In genomic region chr17:39464639-39465181, GRCh38 we compare ENCODE assay signal across 8 cellular contexts. TPM values are rescaled to one million over a fixed set of nuclear protein-coding genes. Genes with fewer than 3 reads are reported as not detected.
DNase-seq lines count a peak whose midpoint lies in the region; ATAC-seq and TF ChIP-seq lines count a peak whose summit lies in the region.
"Not testable (repeated sequence)": the region's sequence is repeated elsewhere in the genome, so short reads cannot be mapped to it uniquely, and the experiment has no call there.

No MANE protein-coding gene starts in this region.

- H3K9ac ChIP-seq in duodenal mucosa (ENCODE audit: low read depth in 1 of 2, low read length in 2 of 2) = not testable (repeated sequence)

- H3K4me3 ChIP-seq in BE2C (ENCODE audit: low read depth, low read length) (peak overlapping the region; percentile 87), HL-60 (replicated peaks; ENCODE audit: insufficient read depth, low read length) (peak overlapping the region; percentile 81), duodenal mucosa (ENCODE audit: low read depth in 1 of 2, low read length in 2 of 2) (peak overlapping the region; percentile 11 to 92), right cardiac atrium (ENCODE audit: low read length) (peak overlapping the region; percentile 3)

- not testable (repeated sequence) for H3K4me1 ChIP-seq in BE2C; right cardiac atrium (ENCODE audit: control insufficient read depth, insufficient read depth, low read length)
- H3K4me1 ChIP-seq in duodenal mucosa (ENCODE audit: control insufficient read depth in 1 of 2, insufficient read depth in 2 of 2, low read length in 2 of 2) = peaks cover 10 to 30% of the 10 kb centered on the region in 2 donors

- not testable (repeated sequence) for DNase-seq in BE2C; HL-60 (ENCODE audit: low read depth in 1 of 2, low spot score in 1 of 2); right cardiac atrium; nephron progenitor cell

- not testable (repeated sequence) for H3K27ac Mint-ChIP-seq in T-helper 1 cell treated with Interleukin-12 subunit alpha and Interleukin-12 subunit beta and Interleukin-4 antibody, amounts not matched to agents 30 μg/mL and 1 μg/mL, for 36 hours; activated naive CD4-positive, alpha-beta T cell treated with anti-CD3 and anti-CD28 coated beads, Interleukin-2, amount 50 U/mL, for 24 hours; nephron progenitor cell
- H3K27ac Mint-ChIP-seq in stimulated activated memory B cell treated with anti-CD40 and anti-IgM and Interleukin-4, amounts not matched to agents 10 μg/mL and 1 μg/mL and 100 μg/mL, for 72 hours = peak overlapping the region; percentile 19

- H3K4me3 Mint-ChIP-seq in T-helper 1 cell treated with Interleukin-12 subunit alpha and Interleukin-12 subunit beta and Interleukin-4 antibody, amounts not matched to agents 30 μg/mL and 1 μg/mL, for 36 hours = peak overlapping the region; percentile 95
- peak overlapping the region; percentile 91 for H3K4me3 Mint-ChIP-seq in activated naive CD4-positive, alpha-beta T cell treated with anti-CD3 and anti-CD28 coated beads, Interleukin-2, amount 50 U/mL, for 24 hours
- peak overlapping the region; percentile 98 for H3K4me3 Mint-ChIP-seq in nephron progenitor cell
- H3K4me3 Mint-ChIP-seq in stimulated activated memory B cell treated with anti-CD40 and anti-IgM and Interleukin-4, amounts not matched to agents 10 μg/mL and 1 μg/mL and 100 μg/mL, for 72 hours = peak overlapping the region; percentile 91

- WGBS in right cardiac atrium = 89% methylated on average over 11 of the region's 11 CpGs

- H3K36me3 ChIP-seq in BE2C = peaks cover 10% of the 10 kb centered on the region
- peaks cover 0 to 12% of the 10 kb centered on the region in 2 donors for H3K36me3 ChIP-seq in duodenal mucosa (ENCODE audit: control insufficient read depth in 1 of 2, insufficient read depth in 2 of 2, low read length in 2 of 2)

- not testable (repeated sequence) for H3K9me3 Mint-ChIP-seq in T-helper 1 cell treated with Interleukin-12 subunit alpha and Interleukin-12 subunit beta and Interleukin-4 antibody, amounts not matched to agents 30 μg/mL and 1 μg/mL, for 36 hours; activated naive CD4-positive, alpha-beta T cell treated with anti-CD3 and anti-CD28 coated beads, Interleukin-2, amount 50 U/mL, for 24 hours; nephron progenitor cell; stimulated activated memory B cell treated with anti-CD40 and anti-IgM and Interleukin-4, amounts not matched to agents 10 μg/mL and 1 μg/mL and 100 μg/mL, for 72 hours

- H3K36me3 Mint-ChIP-seq in T-helper 1 cell treated with Interleukin-12 subunit alpha and Interleukin-12 subunit beta and Interleukin-4 antibody, amounts not matched to agents 30 μg/mL and 1 μg/mL, for 36 hours (ENCODE audit: low read depth) = peaks cover 27% of the 10 kb centered on the region
- H3K36me3 Mint-ChIP-seq in activated naive CD4-positive, alpha-beta T cell treated with anti-CD3 and anti-CD28 coated beads, Interleukin-2, amount 50 U/mL, for 24 hours = not testable (repeated sequence)
- peaks cover 39% of the 10 kb centered on the region for H3K36me3 Mint-ChIP-seq in nephron progenitor cell (ENCODE audit: low read depth)
- peaks cover 11% of the 10 kb centered on the region for H3K36me3 Mint-ChIP-seq in stimulated activated memory B cell treated with anti-CD40 and anti-IgM and Interleukin-4, amounts not matched to agents 10 μg/mL and 1 μg/mL and 100 μg/mL, for 72 hours

- H3K27ac ChIP-seq in HL-60 (replicated peaks); duodenal mucosa (ENCODE audit: low read depth, low read length); right cardiac atrium (ENCODE audit: low read length): not testable (repeated sequence)

- H3K9me3 ChIP-seq in BE2C; duodenal mucosa (ENCODE audit: control insufficient read depth in 1 of 2, low read length in 2 of 2); right cardiac atrium (ENCODE audit: control insufficient read depth, low read length): not testable (repeated sequence)

- intact Hi-C loops in right cardiac atrium (cut with DNase I) = not testable (repeated sequence)

- H3K27me3 Mint-ChIP-seq in T-helper 1 cell treated with Interleukin-12 subunit alpha and Interleukin-12 subunit beta and Interleukin-4 antibody, amounts not matched to agents 30 μg/mL and 1 μg/mL, for 36 hours (ENCODE audit: low read depth); activated naive CD4-positive, alpha-beta T cell treated with anti-CD3 and anti-CD28 coated beads, Interleukin-2, amount 50 U/mL, for 24 hours; stimulated activated memory B cell treated with anti-CD40 and anti-IgM and Interleukin-4, amounts not matched to agents 10 μg/mL and 1 μg/mL and 100 μg/mL, for 72 hours: not testable (repeated sequence)
- H3K27me3 Mint-ChIP-seq in nephron progenitor cell (ENCODE audit: low read depth, poor library complexity) = peaks cover 12% of the 10 kb centered on the region

- ATAC-seq in right cardiac atrium; stimulated activated memory B cell treated with anti-CD40 and anti-IgM and Interleukin-4, amounts not matched to agents 10 μg/mL and 1 μg/mL and 100 μg/mL, for 72 hours: not testable (repeated sequence)

- H3K27me3 ChIP-seq in BE2C; HL-60 (ENCODE audit: insufficient read depth, poor library complexity, severe bottlenecking); duodenal mucosa (ENCODE audit: control insufficient read depth in 1 of 2, insufficient read depth in 2 of 2, low read length in 2 of 2); right cardiac atrium (ENCODE audit: control insufficient read depth, insufficient read depth): not testable (repeated sequence)

- TF ChIP-seq CTCF in BE2C (IDR thresholded peaks at IDR 0.05; ENCODE audit: low read depth, low read length); HL-60 (IDR thresholded peaks at IDR 0.05; ENCODE audit: insufficient read depth, low read length); nephron progenitor cell (IDR thresholded peaks at IDR 0.05): not testable (repeated sequence)

- peaks cover 42% of the 10 kb centered on the region for H3K4me1 Mint-ChIP-seq in T-helper 1 cell treated with Interleukin-12 subunit alpha and Interleukin-12 subunit beta and Interleukin-4 antibody, amounts not matched to agents 30 μg/mL and 1 μg/mL, for 36 hours (ENCODE audit: low read depth)
- H3K4me1 Mint-ChIP-seq in activated naive CD4-positive, alpha-beta T cell treated with anti-CD3 and anti-CD28 coated beads, Interleukin-2, amount 50 U/mL, for 24 hours = peaks cover 41% of the 10 kb centered on the region
- peaks cover 30% of the 10 kb centered on the region for H3K4me1 Mint-ChIP-seq in nephron progenitor cell
- H3K4me1 Mint-ChIP-seq in stimulated activated memory B cell treated with anti-CD40 and anti-IgM and Interleukin-4, amounts not matched to agents 10 μg/mL and 1 μg/mL and 100 μg/mL, for 72 hours = peaks cover 50% of the 10 kb centered on the region

RNA-seq across cellular contexts. Expression of gene CDK12, which starts 3.4 kb away (rescaled TPM):
- polyA plus RNA-seq in BE2C (2012; ENCODE audit: insufficient read depth, insufficient read length, low read depth) = 52.2 TPM
- 10 to 100 TPM; 24.9 to 27.9 (median 25.9) TPM for total RNA-seq in right cardiac atrium
- polyA plus RNA-seq in right cardiac atrium = 8.2 TPM

RNA-seq across cellular contexts. Expression of gene MED1, which starts 13.6 kb away (rescaled TPM):
- polyA plus RNA-seq in BE2C (2012; ENCODE audit: insufficient read depth, insufficient read length, low read depth) = 48.9 TPM
- total RNA-seq in right cardiac atrium = 10 to 100 TPM; 21.4 to 25.8 (median 23.5) TPM
- polyA plus RNA-seq in right cardiac atrium = 8.9 TPM

Comparison
In these comparisons a context has a peak if more than half of its experiments do, and no peak if none do; other contexts are left out.
1. H3K4me3 ChIP-seq: peak in every context shown above with its lines; median percentile 87 in BE2C; 81 in HL-60; 52 in duodenal mucosa; 3 in right cardiac atrium.